18 cellular contexts compared by ENCODE assay signal in genomic region chr4:71498002-71498401, GRCh38.
A peak's percentile ranks its signal among the peaks of the same experiment; 100 is the strongest.
DNase-seq lines count a peak whose midpoint lies in the region; ATAC-seq and TF ChIP-seq lines count a peak whose summit lies in the region.
"Had no signal": no experiment of that assay in that cellular context is flagged by ENCODE, and none has a peak within 500 bp of the region (broad histone marks: within the 10 kb centered on the region; RNA-seq: fewer than 3 reads in every experiment).

No MANE protein-coding gene starts in this region.

- DNase-seq in AG10803 (ENCODE audit: low read depth) (peak; percentile 38), GM23248 (peak; percentile 8), NCI-H748 treated with DMSO at 0.1 percent for 48 hours (lab: John Stamatoyannopoulos, UW) (peak; percentile 0), left kidney (ENCODE audit: low read depth, low spot score) (peak; percentile 47), germinal center (ENCODE audit: low spot score) (no peak), DMS53 (lab: John Stamatoyannopoulos, UW) (no peak)
- DNase-seq in stimulated activated naive B cell treated with anti-CD40 and anti-IgM and Interleukin-4, amounts not matched to agents 10 μg/mL and 1 μg/mL and 100 μg/mL, for 72 hours: no peak
- no peak for DNase-seq in activated CD4-positive, alpha-beta T cell treated with anti-CD3 and anti-CD28 coated beads, Interleukin-2, amount 50 U/mL, for 48 hours
- DNase-seq: activated CD4-positive, alpha-beta T cell treated with anti-CD3 and anti-CD28 coated beads, Interleukin-2, amount 50 U/mL, for 4 hours; activated T-cell treated with anti-CD3 and anti-CD28 coated beads, Interleukin-2, amount 50 U/mL, for 48 hours; DMS 273 treated with DMSO at 0.1 percent for 48 hours; dorsolateral prefrontal cortex; heart right ventricle; NCI-H524 treated with DMSO at 0.1 percent for 48 hours; sigmoid colon; stimulated activated CD4-positive, alpha-beta T cell treated with anti-CD3 and anti-CD28 coated beads, Interleukin-2, amount 100 ng/mL, for 48 hours had no signal

- no peak overlapping the region for H3K4me2 ChIP-seq in GM23248 (ENCODE audit: unreplicated experiment)
- H3K4me2 ChIP-seq: BLaER1 had no signal

- no peak overlapping the region for H3K27ac Mint-ChIP-seq in stimulated activated naive B cell treated with anti-CD40 and anti-IgM and Interleukin-4, amounts not matched to agents 10 μg/mL and 1 μg/mL and 100 μg/mL, for 72 hours
- H3K27ac Mint-ChIP-seq: activated naive CD4-positive, alpha-beta T cell treated with anti-CD3 and anti-CD28 coated beads, Interleukin-2, amount 50 U/mL, for 72 hours had no signal

- no peaks in the 10 kb centered on the region for H3K9me3 Mint-ChIP-seq in stimulated activated naive B cell treated with anti-CD40 and anti-IgM and Interleukin-4, amounts not matched to agents 10 μg/mL and 1 μg/mL and 100 μg/mL, for 72 hours
- H3K9me3 Mint-ChIP-seq: activated naive CD4-positive, alpha-beta T cell treated with anti-CD3 and anti-CD28 coated beads, Interleukin-2, amount 50 U/mL, for 72 hours had no signal

- no peaks in the 10 kb centered on the region for H3F3A ChIP-seq in GM23248 (ENCODE audit: insufficient read depth)

- no peaks in the 10 kb centered on the region for H3K36me3 Mint-ChIP-seq in stimulated activated naive B cell treated with anti-CD40 and anti-IgM and Interleukin-4, amounts not matched to agents 10 μg/mL and 1 μg/mL and 100 μg/mL, for 72 hours
- H3K36me3 Mint-ChIP-seq: activated naive CD4-positive, alpha-beta T cell treated with anti-CD3 and anti-CD28 coated beads, Interleukin-2, amount 50 U/mL, for 72 hours had no signal

- H3K79me2 ChIP-seq in GM23248 (ENCODE audit: insufficient read depth): no peaks in the 10 kb centered on the region

- H3K9me3 ChIP-seq in GM23248 (ENCODE audit: low read depth): no peaks in the 10 kb centered on the region
- H3K9me3 ChIP-seq: BLaER1, heart right ventricle, sigmoid colon had no signal

- no peak overlapping the region for H3K27ac ChIP-seq in GM23248
- H3K27ac ChIP-seq: BLaER1, heart right ventricle, sigmoid colon had no signal

- no peak overlapping the region for H2AFZ ChIP-seq in GM23248

- H4K20me1 ChIP-seq in GM23248 (ENCODE audit: insufficient read depth): no peaks in the 10 kb centered on the region
- H4K20me1 ChIP-seq: BLaER1 had no signal

- H3K36me3 ChIP-seq in GM23248 (ENCODE audit: low read depth): no peaks in the 10 kb centered on the region; the same call in 1 of the 2 replicates
- H3K36me3 ChIP-seq: BLaER1, heart right ventricle, sigmoid colon had no signal

- no peaks in the 10 kb centered on the region for H3K27me3 ChIP-seq in GM23248 (replicated peaks; ENCODE audit: insufficient read depth)
- H3K27me3 ChIP-seq: BLaER1, dorsolateral prefrontal cortex, heart right ventricle, sigmoid colon had no signal

- 70 to 71% methylated on average over 2 of the region's 2 CpGs for WGBS in GM23248 (ENCODE audit: low coverage in 1 of 2, low lambda C conversion rate in 2 of 2, missing lambda C conversion rate in 2 of 2), 2 experiments

- no peaks in the 10 kb centered on the region for H3K4me1 Mint-ChIP-seq in stimulated activated naive B cell treated with anti-CD40 and anti-IgM and Interleukin-4, amounts not matched to agents 10 μg/mL and 1 μg/mL and 100 μg/mL, for 72 hours

- no peaks in the 10 kb centered on the region for H3K4me1 ChIP-seq in GM23248 (ENCODE audit: insufficient read depth)
- H3K4me1 ChIP-seq: BLaER1, heart right ventricle, sigmoid colon had no signal

- no peak overlapping the region for H3K4me3 Mint-ChIP-seq in stimulated activated naive B cell treated with anti-CD40 and anti-IgM and Interleukin-4, amounts not matched to agents 10 μg/mL and 1 μg/mL and 100 μg/mL, for 72 hours

- in situ Hi-C loops in GM23248 (cut with MboI): no loop called here

- H3K4me3 ChIP-seq in AG10803 (ENCODE audit: low read length) (no peak overlapping the region), GM23248 (no peak overlapping the region)
- H3K4me3 ChIP-seq: BLaER1, dorsolateral prefrontal cortex, heart right ventricle, sigmoid colon had no signal

- no peaks in the 10 kb centered on the region for H3K9me2 ChIP-seq in GM23248 (ENCODE audit: insufficient read depth)

- no peak for TF ChIP-seq CTCF in AG10803 (conservative IDR thresholded peaks at IDR 0.05; ENCODE audit: low read length)

- no peaks in the 10 kb centered on the region for H3K27me3 Mint-ChIP-seq in stimulated activated naive B cell treated with anti-CD40 and anti-IgM and Interleukin-4, amounts not matched to agents 10 μg/mL and 1 μg/mL and 100 μg/mL, for 72 hours

- ATAC-seq in stimulated activated naive B cell treated with anti-CD40 and anti-IgM and Interleukin-4, amounts not matched to agents 10 μg/mL and 1 μg/mL and 100 μg/mL, for 72 hours (replicated peaks): no peak
- ATAC-seq: activated naive CD4-positive, alpha-beta T cell treated with anti-CD3 and anti-CD28 coated beads, Interleukin-2, amount 50 U/mL, for 72 hours; heart right ventricle had no signal

- H3K9ac ChIP-seq in GM23248: no peak overlapping the region
- H3K9ac ChIP-seq: BLaER1 had no signal

Comparison
In these comparisons a context has a peak if more than half of its experiments do, and no peak if none do; other contexts are left out.
1. DNase-seq: peak in AG10803 (single experiment), GM23248 (single experiment), NCI-H748 treated with DMSO at 0.1 percent for 48 hours (single experiment) and left kidney (single experiment); none in germinal center (single experiment), DMS53 (single experiment), stimulated activated naive B cell treated with anti-CD40 and anti-IgM and Interleukin-4, amounts not matched to agents 10 μg/mL and 1 μg/mL and 100 μg/mL, for 72 hours (single experiment) and activated CD4-positive, alpha-beta T cell treated with anti-CD3 and anti-CD28 coated beads, Interleukin-2, amount 50 U/mL, for 48 hours (0 of 2).